Comparison of ENCODE assay signal across 8 cellular contexts in genomic region chr7:13989944-13990295, GRCh38. TPM values are rescaled to one million over a fixed set of nuclear protein-coding genes. Genes with fewer than 3 reads are reported as not detected.
A peak's percentile ranks its signal among the peaks of the same experiment; 100 is the strongest.
DNase-seq lines count a peak whose midpoint lies in the region; ATAC-seq, FAIRE-seq and TF ChIP-seq lines count a peak whose summit lies in the region.

No MANE protein-coding gene starts in this region.

- H3K4me3 ChIP-seq in BJ (ENCODE audit: low read depth, low read length) (peak overlapping the region; percentile 74), epithelial cell of esophagus (ENCODE audit: low read length) (peak overlapping the region; percentile 72), neural cell (ENCODE audit: low read length) (peak overlapping the region; percentile 73)

- no peaks in the 10 kb centered on the region for H3K36me3 ChIP-seq in BJ (ENCODE audit: control insufficient read depth, insufficient read depth, low read length)
- no peaks in the 10 kb centered on the region for H3K36me3 ChIP-seq in neural cell (ENCODE audit: insufficient read depth, low read length)

- ATAC-seq in GM21825 (IDR thresholded peaks at IDR 0.05; ENCODE audit: unreplicated experiment): no peak
- no peak for ATAC-seq in HG02870 (IDR thresholded peaks at IDR 0.05; ENCODE audit: unreplicated experiment)

- POLR2A ChIA-PET in BJ (lab: Charles Lee): interaction anchor here (1.5 kb wide), 1 partner anchor 9 kb away, joined by 4 read pairs; no protein-coding TSS in a partner anchor

- peaks cover 4% of the 10 kb centered on the region for H3F3A ChIP-seq in neural cell (ENCODE audit: insufficient read depth, low read length, poor library complexity, severe bottlenecking)

- H3K27ac ChIP-seq in neural cell (ENCODE audit: low read length): no peak overlapping the region

- H3K27me3 ChIP-seq in BJ (ENCODE audit: control insufficient read depth, insufficient read depth, low read length) (no peaks in the 10 kb centered on the region), neural cell (ENCODE audit: insufficient read depth, low read depth, low read length) (peaks cover 17% of the 10 kb centered on the region)

- no peak for TF ChIP-seq RAD21 in neural cell (conservative IDR thresholded peaks at IDR 0.05)

- peak overlapping the region; percentile 84 for H3K4me2 ChIP-seq in neural cell (ENCODE audit: low read length)

- H3K9ac ChIP-seq in neural cell (ENCODE audit: low read length): peak overlapping the region; percentile 49

- TF ChIP-seq CTCF in BJ (IDR thresholded peaks at IDR 0.05; ENCODE audit: insufficient read depth, low read depth, low read length) (no peak), epithelial cell of esophagus (IDR thresholded peaks at IDR 0.05; ENCODE audit: insufficient read depth, low read depth, low read length, missing control alignments) (no peak), neural cell (IDR thresholded peaks at IDR 0.05; ENCODE audit: poor library complexity, severe bottlenecking) (no peak)

- no peaks in the 10 kb centered on the region for H3K9me2 ChIP-seq in neural cell (ENCODE audit: insufficient read depth, low read length)

- TF ChIP-seq EP300 in neural cell (conservative IDR thresholded peaks at IDR 0.05; ENCODE audit: poor library complexity, severe bottlenecking): no peak

- H2AFZ ChIP-seq in neural cell (ENCODE audit: low read depth, low read length): peak overlapping the region; percentile 46

- no peak for FAIRE-seq in HTR-8/SVneo (lab: Jason Lieb, UNC)

- DNase-seq in BJ (ENCODE audit: low read depth): no peak
- DNase-seq in NCI-H146 treated with DMSO at 0.1 percent for 48 hours (lab: John Stamatoyannopoulos, UW; ENCODE audit: unreplicated experiment): peak; percentile 57
- no peak for DNase-seq in epithelial cell of esophagus (ENCODE audit: low read depth)
- DNase-seq in NOMO-1 treated with DMSO at 0.1 percent for 48 hours (lab: John Stamatoyannopoulos, UW; ENCODE audit: unreplicated experiment): no peak
- no peak for DNase-seq in HTR-8/SVneo (ENCODE audit: insufficient read length, low spot score)

- peaks cover 9% of the 10 kb centered on the region for H3K79me2 ChIP-seq in neural cell (replicated peaks; ENCODE audit: insufficient read depth, low read length)

- H3K9me3 ChIP-seq in neural cell (ENCODE audit: low read length): no peaks in the 10 kb centered on the region

- H4K20me1 ChIP-seq in neural cell (ENCODE audit: insufficient read depth): no peaks in the 10 kb centered on the region

- CTCF ChIA-PET in BJ (lab: Yijun Ruan, JAX): interaction anchor here (0.9 to 1.4 kb wide), 3 partner anchors 55 to 299 kb away, joined by 3 read pairs; no protein-coding TSS in a partner anchor

TF ChIP-seq in neural cell, 6 proteins besides CTCF, POLR2A, EP300 and RAD21:
- TF ChIP-seq POLR2AphosphoS5 (IDR thresholded peaks at IDR 0.05) (no peak), REST (IDR thresholded peaks at IDR 0.05; ENCODE audit: borderline replicate concordance) (no peak), MXI1 (conservative IDR thresholded peaks at IDR 0.05; ENCODE audit: poor library complexity, severe bottlenecking) (no peak), SMC3 (conservative IDR thresholded peaks at IDR 0.05; ENCODE audit: poor library complexity) (no peak), EZH2 (IDR thresholded peaks at IDR 0.05; ENCODE audit: borderline replicate concordance, insufficient read depth, low read length, poor library complexity, severe bottlenecking) (no peak), TAF1 (IDR thresholded peaks at IDR 0.05; ENCODE audit: low read depth) (no peak)

RNA-seq across cellular contexts. Expression of gene ETV1, which starts 0.5 kb away (rescaled TPM):
- polyA plus RNA-seq in BJ (2011; rRNA removed) (4.1 and 5.4 TPM in 2 replicates), neural cell (1.3 and 1.5 TPM in 2 replicates)
- 1.1 and 3.0 TPM in 2 replicates for polyA minus RNA-seq in BJ (2011; rRNA and poly(A)+ RNA removed)
- polyA minus RNA-seq in neural cell: 3.9 and 4.9 TPM in 2 replicates
